30 cellular contexts compared by ENCODE assay signal in the genomic region with DNA sequence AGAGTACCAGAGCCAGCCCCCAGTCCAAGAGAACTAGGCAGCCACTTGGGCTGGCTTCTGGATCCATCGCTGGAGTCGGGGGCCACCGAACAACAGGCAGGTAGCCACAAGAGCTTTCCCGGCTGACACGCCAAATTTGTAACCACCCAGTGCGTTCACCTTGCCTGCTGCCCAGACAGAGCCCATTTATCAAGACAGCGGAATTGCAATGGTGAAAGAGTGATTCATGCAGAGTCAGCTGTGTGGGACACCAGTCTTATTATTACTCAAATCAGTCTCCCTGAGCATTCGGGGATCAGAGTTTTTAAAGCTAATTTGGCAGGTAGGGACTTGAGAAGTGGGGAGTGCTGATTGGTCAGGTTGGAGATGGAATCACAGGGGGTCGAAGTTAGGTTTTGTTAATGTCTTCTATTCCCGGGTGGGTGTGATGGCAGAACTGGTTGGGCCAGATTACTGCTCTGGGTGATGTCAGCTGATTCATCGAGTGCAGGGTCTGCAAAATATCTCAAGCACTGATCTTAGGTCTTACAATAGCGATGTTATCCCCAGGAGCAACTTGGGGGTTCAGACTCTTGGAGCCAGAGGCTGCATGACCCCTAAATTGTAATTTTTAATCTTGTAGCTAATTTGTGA.
"Had no signal": no experiment of that assay in that cellular context is flagged by ENCODE, and none has a peak within 500 bp of the region (broad histone marks: within the 10 kb centered on the region; RNA-seq: fewer than 3 reads in every experiment).

No MANE protein-coding gene starts in this region.

- H3K36me3 ChIP-seq: cardiac muscle cell, heart left ventricle, left lung, pancreas, prostate gland, thyroid gland, WERI-Rb-1 had no signal

- H3K4me3 Mint-ChIP-seq: activated naive CD4-positive, alpha-beta T cell treated with anti-CD3 and anti-CD28 coated beads, Interleukin-2, amount 10 ng/mL, durations not matched to agents 7 days and 5 days; naive thymus-derived CD4-positive, alpha-beta T cell; stimulated activated effector memory CD8-positive, alpha-beta T cell treated with anti-CD3 and anti-CD28 coated beads, Interleukin-12 subunit alpha, Interleukin-12 subunit beta, amount 100 ng/mL, for 72 hours; stimulated activated naive CD8-positive, alpha-beta T cell treated with anti-CD3 and anti-CD28 coated beads, Interleukin-15, amount 100 ng/mL, for 72 hours; T-helper 17 cell had no signal

- H3K27ac Mint-ChIP-seq: activated naive CD4-positive, alpha-beta T cell treated with anti-CD3 and anti-CD28 coated beads, Interleukin-2, amount 10 ng/mL, durations not matched to agents 7 days and 5 days; stimulated activated effector memory CD8-positive, alpha-beta T cell treated with anti-CD3 and anti-CD28 coated beads, Interleukin-12 subunit alpha, Interleukin-12 subunit beta, amount 100 ng/mL, for 72 hours; stimulated activated naive CD8-positive, alpha-beta T cell treated with anti-CD3 and anti-CD28 coated beads, Interleukin-15, amount 100 ng/mL, for 72 hours; T-helper 17 cell had no signal

- H3K4me3 ChIP-seq: cardiac muscle cell, coronary artery, dorsolateral prefrontal cortex, heart left ventricle, left lung, pancreas, prostate gland, skin epidermis, thyroid gland had no signal

- H3K9me3 Mint-ChIP-seq: activated naive CD4-positive, alpha-beta T cell treated with anti-CD3 and anti-CD28 coated beads, Interleukin-2, amount 10 ng/mL, durations not matched to agents 7 days and 5 days; stimulated activated effector memory CD8-positive, alpha-beta T cell treated with anti-CD3 and anti-CD28 coated beads, Interleukin-12 subunit alpha, Interleukin-12 subunit beta, amount 100 ng/mL, for 72 hours; stimulated activated naive CD8-positive, alpha-beta T cell treated with anti-CD3 and anti-CD28 coated beads, Interleukin-15, amount 100 ng/mL, for 72 hours had no signal

- H3K4me1 Mint-ChIP-seq: stimulated activated effector memory CD8-positive, alpha-beta T cell treated with anti-CD3 and anti-CD28 coated beads, Interleukin-12 subunit alpha, Interleukin-12 subunit beta, amount 100 ng/mL, for 72 hours; stimulated activated naive CD8-positive, alpha-beta T cell treated with anti-CD3 and anti-CD28 coated beads, Interleukin-15, amount 100 ng/mL, for 72 hours; T-helper 17 cell had no signal

- DNase-seq: activated CD4-positive, alpha-beta T cell treated with anti-CD3 and anti-CD28 coated beads for 48 hours; activated CD4-positive, alpha-beta T cell treated with anti-CD3 and anti-CD28 coated beads, Interleukin-2, amount 50 U/mL, for 48 hours; activated CD8-positive, alpha-beta memory T cell treated with anti-CD3 and anti-CD28 coated beads for 24 hours; activated CD8-positive, alpha-beta memory T cell treated with anti-CD3 and anti-CD28 coated beads, Interleukin-2, amount 50 U/mL, for 4 hours; activated gamma-delta T cell; activated naive CD4-positive, alpha-beta T cell treated with anti-CD3 and anti-CD28 coated beads, Interleukin-2, amount 10 ng/mL, durations not matched to agents 7 days and 5 days; activated T-cell treated with anti-CD3 and anti-CD28 coated beads, Interleukin-2, amount 50 U/mL, for 1 hour; dorsolateral prefrontal cortex; effector memory CD4-positive, alpha-beta T cell; heart left ventricle; hypothalamus; left lung; midbrain; naive thymus-derived CD4-positive, alpha-beta T cell; retina; stimulated activated CD4-positive, alpha-beta T cell treated with anti-CD3 and anti-CD28 coated beads, Interleukin-12 subunit alpha, Interleukin-12 subunit beta, amount 100 ng/mL, for 4 hours; stimulated activated CD4-positive, alpha-beta T cell treated with anti-CD3 and anti-CD28 coated beads, Interleukin-4, amount 100 ng/mL, for 1 hour; stimulated activated naive CD8-positive, alpha-beta T cell treated with anti-CD3 and anti-CD28 coated beads, Interleukin-15, amount 100 ng/mL, for 72 hours; T-helper 17 cell; T1000; thyroid gland; WERI-Rb-1 had no signal

- H3K27me3 ChIP-seq: cardiac muscle cell, heart left ventricle, left lung, pancreas, thyroid gland had no signal

- H3K9me3 ChIP-seq: heart left ventricle, left lung, pancreas, prostate gland, thyroid gland had no signal

- H3K27me3 Mint-ChIP-seq: activated naive CD4-positive, alpha-beta T cell treated with anti-CD3 and anti-CD28 coated beads, Interleukin-2, amount 10 ng/mL, durations not matched to agents 7 days and 5 days; stimulated activated naive CD8-positive, alpha-beta T cell treated with anti-CD3 and anti-CD28 coated beads, Interleukin-15, amount 100 ng/mL, for 72 hours had no signal

- H3K27ac ChIP-seq: cardiac muscle cell, coronary artery, dorsolateral prefrontal cortex, heart left ventricle, left lung, pancreas, prostate gland, thyroid gland, WERI-Rb-1 had no signal

- H3K36me3 Mint-ChIP-seq: activated naive CD4-positive, alpha-beta T cell treated with anti-CD3 and anti-CD28 coated beads, Interleukin-2, amount 10 ng/mL, durations not matched to agents 7 days and 5 days; naive thymus-derived CD4-positive, alpha-beta T cell; stimulated activated effector memory CD8-positive, alpha-beta T cell treated with anti-CD3 and anti-CD28 coated beads, Interleukin-12 subunit alpha, Interleukin-12 subunit beta, amount 100 ng/mL, for 72 hours had no signal

- H3K4me1 ChIP-seq: heart left ventricle, left lung, pancreas, prostate gland, thyroid gland had no signal

- ATAC-seq: activated CD4-positive, CD25-positive, alpha-beta regulatory T cell treated with anti-CD3 and anti-CD28 coated beads, Interleukin-2, amount 50 U/mL, for 24 hours; left lung; naive thymus-derived CD4-positive, alpha-beta T cell; pancreas; sciatic nerve; T-helper 17 cell had no signal
